Comparison of ENCODE assay signal across 8 cellular contexts in genomic region chr1:115337633-115338456, GRCh38. TPM values are rescaled to one million over a fixed set of nuclear protein-coding genes. Genes with fewer than 3 reads are reported as not detected.
DNase-seq lines count a peak whose midpoint lies in the region; ATAC-seq and TF ChIP-seq lines count a peak whose summit lies in the region.

Gene NGF (minus strand): TSS chr1:115338249. CDS start chr1:115286795, 51,454 bp downstream.

- H3K27ac Mint-ChIP-seq in H9, result no peak within 1 kb of the TSS; a peak in 1 of 7 replicates

- H3K27me3 Mint-ChIP-seq in H9 (ENCODE audit: low read depth), result peaks cover 86% of the 10 kb centered on the region

- H3K9me3 ChIP-seq in H9 (ENCODE audit: control insufficient read depth, low read depth, low read length), result no peaks in the 10 kb centered on the region
- no peaks in the 10 kb centered on the region for H3K9me3 ChIP-seq in SK-N-SH
- H3K9me3 ChIP-seq in left ventricle myocardium inferior (replicated peaks), result no peaks in the 10 kb centered on the region
- no peaks in the 10 kb centered on the region for H3K9me3 ChIP-seq in gastrocnemius medialis

- peak in 1 of 2 donors; percentile 11 for TF ChIP-seq POLR2A in gastrocnemius medialis (IDR thresholded peaks at IDR 0.05)

- ATAC-seq in gastrocnemius medialis (peak; percentile 28 to 35), GM21526 (IDR thresholded peaks at IDR 0.05; ENCODE audit: low FRiP score, unreplicated experiment) (no peak), GM21825 (IDR thresholded peaks at IDR 0.05; ENCODE audit: unreplicated experiment) (no peak)

- peak within 1 kb of the TSS; percentile 84 to 92 for H3K4me3 ChIP-seq in SK-N-SH (ENCODE audit: low read depth in 2 of 2, low read length in 1 of 2)
- H3K4me3 ChIP-seq in left ventricle myocardium inferior, result peak within 1 kb of the TSS; percentile 81
- peak within 1 kb of the TSS; percentile 45 to 59 (median 51) for H3K4me3 ChIP-seq in gastrocnemius medialis

- H3K23ac ChIP-seq in H9 (ENCODE audit: insufficient read length, low read depth, low read length), result no peak within 1 kb of the TSS

- intact Hi-C loops in left ventricle myocardium inferior (cut with micrococcal nuclease) (no loop called here), gastrocnemius medialis (cut with DNase I; ENCODE audit: low total_unique reads) (loop anchor here (10.0 kb wide), 2 partner anchors 97 to 203 kb away; no protein-coding TSS in a partner anchor)

- H3K36me3 Mint-ChIP-seq in H9 (ENCODE audit: insufficient read depth in 1 of 3, low read depth in 3 of 3), result no peaks in the 10 kb centered on the region

- no peak within 1 kb of the TSS for H4K91ac ChIP-seq in H9 (ENCODE audit: insufficient read length, low read depth, low read length)

- DNase-seq in H9 (peak; percentile 80), SK-N-SH (peak; percentile 83), left ventricle myocardium inferior (peak; percentile 60), gastrocnemius medialis (no peak), T-helper 1 cell (no peak), activated gamma-delta T cell treated with Interleukin-2 at 50 U/mL for 16 hours (no peak)

- no peaks in the 10 kb centered on the region for H3K79me1 ChIP-seq in H9 (ENCODE audit: insufficient read depth, low read depth, low read length, poor library complexity, severe bottlenecking)

- no peak within 1 kb of the TSS for H2BK20ac ChIP-seq in H9 (ENCODE audit: low read depth, low read length, poor library complexity, severe bottlenecking)

- H3K4me2 ChIP-seq in H9 (ENCODE audit: insufficient read depth, insufficient read length, low read length) (peak within 1 kb of the TSS; percentile 78), SK-N-SH (peak within 1 kb of the TSS; percentile 98)

- H3K23me2 ChIP-seq in H9 (ENCODE audit: insufficient read length, low read depth, low read length, poor library complexity, severe bottlenecking), result peaks cover 11% of the 10 kb centered on the region

- H3K36me3 ChIP-seq in SK-N-SH (replicated peaks in 1 of 2; ENCODE audit: control insufficient read depth in 1 of 2, insufficient read depth in 2 of 2, low read length in 1 of 2) (peaks cover 0 to 5% of the 10 kb centered on the region in 2 experiments), left ventricle myocardium inferior (no peaks in the 10 kb centered on the region), gastrocnemius medialis (no peaks in the 10 kb centered on the region)

- no peak for TF ChIP-seq EP300 in SK-N-SH (IDR thresholded peaks at IDR 0.05; ENCODE audit: borderline replicate concordance in 1 of 2, low read depth in 1 of 2, low read length in 1 of 2)

- no peak within 1 kb of the TSS for H2BK5ac ChIP-seq in H9 (ENCODE audit: insufficient read length, low read length)

- H3K4ac ChIP-seq in H9 (ENCODE audit: low read depth, low read length), result no peak within 1 kb of the TSS

- no peak within 1 kb of the TSS for H2AK5ac ChIP-seq in H9 (ENCODE audit: insufficient read length, low read length)

- H3K9me2 ChIP-seq in SK-N-SH, result no peaks in the 10 kb centered on the region

- no peak within 1 kb of the TSS for H2BK15ac ChIP-seq in H9 (ENCODE audit: low read depth, low read length)

- peaks cover 22% of the 10 kb centered on the region for H3F3A ChIP-seq in SK-N-SH (replicated peaks; ENCODE audit: insufficient read depth)

- CTCF ChIA-PET in SK-N-SH (lab: Yijun Ruan, JAX), result interaction anchor here (1.3 to 3.7 kb wide), 5 partner anchors 16 to 258 kb away, joined by 4 to 16 read pairs (median 7); no protein-coding TSS in a partner anchor

- 0 out of 2 replicates have a peak, but pooled peaks have one; percentile 3 for TF ChIP-seq RAD21 in SK-N-SH (IDR thresholded peaks at IDR 0.05; ENCODE audit: low read length)

- H3K4me1 ChIP-seq in H9 (ENCODE audit: insufficient read depth, low read length), result no peaks in the 10 kb centered on the region
- peaks cover 23% of the 10 kb centered on the region in 2 experiments for H3K4me1 ChIP-seq in SK-N-SH (ENCODE audit: control insufficient read depth in 1 of 2, insufficient read depth in 2 of 2, low read depth in 1 of 2, low read length in 1 of 2)
- H3K4me1 ChIP-seq in left ventricle myocardium inferior, result peaks cover 71% of the 10 kb centered on the region
- no peaks in the 10 kb centered on the region for H3K4me1 ChIP-seq in gastrocnemius medialis

- H3K56ac ChIP-seq in H9 (ENCODE audit: insufficient read length, low read depth, low read length), result no peak within 1 kb of the TSS

- H2AFZ ChIP-seq in H9 (ENCODE audit: low read length), result no peak within 1 kb of the TSS
- H2AFZ ChIP-seq in SK-N-SH (ENCODE audit: low read depth), result peak within 1 kb of the TSS; percentile 94; the same call in 1 of the 2 replicates

- H2BK12ac ChIP-seq in H9 (ENCODE audit: insufficient read length, low read depth, low read length), result no peak within 1 kb of the TSS

- in situ Hi-C loops in gastrocnemius medialis (cut with MboI; ENCODE audit: low sequenced_read_pairs in 4 of 4), result loop anchor here in 2 of 4 donors (10.0 to 25.0 kb wide), 2 partner anchors 53 to 201 kb away; no protein-coding TSS in a partner anchor

- H3K18ac ChIP-seq in H9 (ENCODE audit: insufficient read length, low read depth, low read length), result no peak within 1 kb of the TSS

- no peak within 1 kb of the TSS for H4K5ac ChIP-seq in H9 (ENCODE audit: insufficient read length, low read depth, low read length)

- H4K8ac ChIP-seq in H9 (replicated peaks; ENCODE audit: insufficient read length, low read depth, low read length), result no peak within 1 kb of the TSS

- POLR2A ChIA-PET in SK-N-SH (lab: Yijun Ruan, JAX), result no interaction called here

- WGBS in H9 (ENCODE audit: extremely low coverage, insufficient read length, low lambda C conversion rate), result no CpG with 5 or more reads among the region's 69 CpGs
- 4% methylated on average over 17 of the region's 69 CpGs for WGBS in SK-N-SH (ENCODE audit: low lambda C conversion rate)

- peaks cover 9 to 19% of the 10 kb centered on the region in 2 experiments for H3K4me1 Mint-ChIP-seq in H9

- peak within 1 kb of the TSS; percentile 21; the same call in 1 of the 2 replicates for H3K14ac ChIP-seq in H9 (ENCODE audit: insufficient read depth, low read length)

- H3K4me3 Mint-ChIP-seq in H9, result peak within 1 kb of the TSS; percentile 77 to 91

- no peaks in the 10 kb centered on the region for H3K9me3 Mint-ChIP-seq in H9

- peak within 1 kb of the TSS; percentile 33 for H3K9ac ChIP-seq in H9 (ENCODE audit: extremely low read depth, insufficient read length, low read length)
- H3K9ac ChIP-seq in SK-N-SH, result peak within 1 kb of the TSS; percentile 96

- H4K20me1 ChIP-seq in H9 (ENCODE audit: control insufficient read depth, insufficient read depth, insufficient read length), result peaks cover 3% of the 10 kb centered on the region
- no peaks in the 10 kb centered on the region for H4K20me1 ChIP-seq in SK-N-SH (ENCODE audit: insufficient read depth)

- TF ChIP-seq CTCF in H9 (conservative IDR thresholded peaks at IDR 0.05) (no peak), SK-N-SH (IDR thresholded peaks at IDR 0.05) (no peak; the same call in 1 of the 2 replicates), left ventricle myocardium inferior (IDR thresholded peaks at IDR 0.05; ENCODE audit: borderline replicate concordance) (peak; percentile 11), gastrocnemius medialis (IDR thresholded peaks at IDR 0.05 in 4 of 5, conservative IDR thresholded peaks at IDR 0.05 in 1 of 5) (no peak)

- H2BK120ac ChIP-seq in H9 (ENCODE audit: low read depth, low read length, poor library complexity, severe bottlenecking), result no peak within 1 kb of the TSS

- H3K27me3 ChIP-seq in H9 (ENCODE audit: insufficient read depth, low read length) (peaks cover 18% of the 10 kb centered on the region; the same call in 1 of the 2 replicates), SK-N-SH (ENCODE audit: insufficient read depth) (no peaks in the 10 kb centered on the region), left ventricle myocardium inferior (ENCODE audit: low read depth) (peaks cover 17% of the 10 kb centered on the region), gastrocnemius medialis (peaks cover 0 to 13% (median 5%) of the 10 kb centered on the region in 3 donors)

- H3K27ac ChIP-seq in H9 (ENCODE audit: insufficient read length, low read depth, low read length) (no peak within 1 kb of the TSS), SK-N-SH (ENCODE audit: low read depth in 2 of 2, low read length in 1 of 2) (peak within 1 kb of the TSS; percentile 28 to 68; a peak in 3 of 4 replicates), left ventricle myocardium inferior (replicated peaks) (peak within 1 kb of the TSS; percentile 88), gastrocnemius medialis (peak within 1 kb of the TSS; percentile 33 to 60 (median 45))

- no peaks in the 10 kb centered on the region for H3K79me2 ChIP-seq in H9 (ENCODE audit: insufficient read depth, low read length)
- peaks cover 52% of the 10 kb centered on the region for H3K79me2 ChIP-seq in SK-N-SH (ENCODE audit: insufficient read depth)

- no peak within 1 kb of the TSS for H3T11ph ChIP-seq in H9 (ENCODE audit: low read length)

TF ChIP-seq in SK-N-SH, 30 proteins besides CTCF, POLR2A, EP300 and RAD21 (continues in another document):
- TF ChIP-seq CHD2 (IDR thresholded peaks at IDR 0.05; ENCODE audit: low read length, partially characterized antibody) (no peak), POLR2AphosphoS5 (IDR thresholded peaks at IDR 0.05; ENCODE audit: low read depth, low read length) (peak; percentile 76), TAF1 (IDR thresholded peaks at IDR 0.05; ENCODE audit: borderline replicate concordance, low read depth, low read length) (peak; percentile 82), YY1 (IDR thresholded peaks at IDR 0.05; ENCODE audit: low read depth) (no peak), MXI1 (IDR thresholded peaks at IDR 0.05; ENCODE audit: low read depth, low read length) (peak; percentile 21; the same call in 1 of the 2 replicates)
- TF ChIP-seq, protein P1, sequence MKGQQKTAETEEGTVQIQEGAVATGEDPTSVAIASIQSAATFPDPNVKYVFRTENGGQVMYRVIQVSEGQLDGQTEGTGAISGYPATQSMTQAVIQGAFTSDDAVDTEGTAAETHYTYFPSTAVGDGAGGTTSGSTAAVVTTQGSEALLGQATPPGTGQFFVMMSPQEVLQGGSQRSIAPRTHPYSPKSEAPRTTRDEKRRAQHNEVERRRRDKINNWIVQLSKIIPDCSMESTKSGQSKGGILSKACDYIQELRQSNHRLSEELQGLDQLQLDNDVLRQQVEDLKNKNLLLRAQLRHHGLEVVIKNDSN (IDR thresholded peaks at IDR 0.05; ENCODE audit: borderline replicate concordance, low read depth), result no peak

RNA-seq across cellular contexts. Expression of gene NGF, which starts in this region (rescaled TPM):
- total RNA-seq in H9 (2021) (0.22 TPM in 1 of 2 replicates, not detected in the other), left ventricle myocardium inferior (5.3 TPM), gastrocnemius medialis (under 1 TPM in 1 of 4 donors, not detected in 3; 0.78 TPM)
- 53.7 and 75.8 TPM in 2 replicates for polyA plus RNA-seq in SK-N-SH (2012; rRNA removed)
- polyA plus RNA-seq in SK-N-SH (2012; cell fraction: cytosol; rRNA removed), result 44.0 and 44.5 TPM in 2 replicates
- 46.9 and 53.1 TPM in 2 replicates for polyA plus RNA-seq in SK-N-SH (2012; cell fraction: nucleus; rRNA removed)

Comparison
In these comparisons a context has a peak if more than half of its experiments do, and no peak if none do; other contexts are left out.
1. Peak in DNase-seq, H3K9ac ChIP-seq and H3K4me2 ChIP-seq in H9; RNA of the gene not detected or under 1 TPM.
2. Peak in ATAC-seq, H3K4me3 ChIP-seq and H3K27ac ChIP-seq in gastrocnemius medialis; RNA of the gene not detected or under 1 TPM.
3. DNase-seq: peak in SK-N-SH (single experiment) and left ventricle myocardium inferior (single experiment); none in gastrocnemius medialis (0 of 2), T-helper 1 cell (0 of 5) and activated gamma-delta T cell treated with Interleukin-2 at 50 U/mL for 16 hours (single experiment).
4. Peak in every context shown above with its lines, with median percentiles within 50 percentile points of each other: H3K4me3 ChIP-seq.